In genomic region chr6:161549977-161550655, GRCh38 we compare ENCODE assay signal across 1 cellular context.
TF ChIP-seq lines count a peak whose summit lies in the region.

No MANE protein-coding gene starts in this region.

TF ChIP-seq in HepG2, 621 proteins besides CTCF, POLR2A, EP300 and RAD21 (continued from another document):
- TF ChIP-seq EZH2 (conservative IDR thresholded peaks at IDR 0.05; ENCODE audit: low read depth, low read length) (no peak), ZNF44 (CRISPR knock-in tag; IDR thresholded peaks at IDR 0.05) (no peak), ZNF331 (CRISPR knock-in tag; IDR thresholded peaks at IDR 0.05) (no peak), BATF2 (CRISPR knock-in tag; IDR thresholded peaks at IDR 0.05) (no peak), KDM2A (CRISPR knock-in tag; IDR thresholded peaks at IDR 0.05; ENCODE audit: borderline replicate concordance, low read depth) (no peak), SOX13 (IDR thresholded peaks at IDR 0.05) (no peak), SOX13 (CRISPR knock-in tag; conservative IDR thresholded peaks at IDR 0.05 in 1 of 2, IDR thresholded peaks at IDR 0.05 in 1 of 2) (no peak), ZNF678 (CRISPR knock-in tag; IDR thresholded peaks at IDR 0.05) (no peak), GABPA (IDR thresholded peaks at IDR 0.05; ENCODE audit: low read depth, low read length) (no peak), GABPA (CRISPR knock-in tag; IDR thresholded peaks at IDR 0.05; ENCODE audit: low read depth) (peak; percentile 41; the same call in 1 of the 2 replicates), JARID2 (CRISPR knock-in tag; IDR thresholded peaks at IDR 0.05; ENCODE audit: insufficient replicate concordance) (no peak), ZNF747 (CRISPR knock-in tag; IDR thresholded peaks at IDR 0.05; ENCODE audit: borderline replicate concordance) (no peak), NCOA5 (CRISPR knock-in tag; IDR thresholded peaks at IDR 0.05) (no peak), CENPT (CRISPR knock-in tag; IDR thresholded peaks at IDR 0.05; ENCODE audit: low read depth) (no peak), NFE2L2 (IDR thresholded peaks at IDR 0.05; ENCODE audit: low read length) (no peak), CREM (IDR thresholded peaks at IDR 0.05) (peak; percentile 54; the same call in 1 of the 2 replicates), CREM (CRISPR knock-in tag; IDR thresholded peaks at IDR 0.05) (no peak), MIXL1 (CRISPR knock-in tag; IDR thresholded peaks at IDR 0.05) (no peak), ZNF335 (CRISPR knock-in tag; IDR thresholded peaks at IDR 0.05) (no peak), CC2D1A (CRISPR knock-in tag; IDR thresholded peaks at IDR 0.05) (no peak), ATF7-NPFF (CRISPR knock-in tag; IDR thresholded peaks at IDR 0.05; ENCODE audit: low read depth) (no peak), ETV5 (CRISPR knock-in tag; IDR thresholded peaks at IDR 0.05; ENCODE audit: borderline replicate concordance) (peak; percentile 71), ESRRA (CRISPR knock-in tag; IDR thresholded peaks at IDR 0.05; ENCODE audit: low read depth) (no peak), ELF1 (CRISPR knock-in tag; IDR thresholded peaks at IDR 0.05) (no peak), ZNF407 (CRISPR knock-in tag; IDR thresholded peaks at IDR 0.05; ENCODE audit: not compliant biosample characterization) (no peak), NFE2 (CRISPR knock-in tag; IDR thresholded peaks at IDR 0.05) (no peak), NPAS2 (CRISPR knock-in tag; IDR thresholded peaks at IDR 0.05; ENCODE audit: borderline replicate concordance) (no peak), ZBTB21 (CRISPR knock-in tag; IDR thresholded peaks at IDR 0.05) (peak; percentile 90), FOXA1 (IDR thresholded peaks at IDR 0.05) (peak; percentile 94), FOXA1 (CRISPR knock-in tag; IDR thresholded peaks at IDR 0.05) (peak; percentile 97), ZFP36L1 (CRISPR knock-in tag; IDR thresholded peaks at IDR 0.05) (no peak), IRF2 (CRISPR knock-in tag; IDR thresholded peaks at IDR 0.05) (no peak), KMT2B (CRISPR knock-in tag; IDR thresholded peaks at IDR 0.05) (no peak), ZNF713 (CRISPR knock-in tag; IDR thresholded peaks at IDR 0.05) (no peak), MBD4 (IDR thresholded peaks at IDR 0.05; ENCODE audit: borderline replicate concordance, low read length) (no peak), MAFF (IDR thresholded peaks at IDR 0.05; ENCODE audit: low read depth, low read length) (no peak), ZNF607 (CRISPR knock-in tag; IDR thresholded peaks at IDR 0.05; ENCODE audit: borderline replicate concordance) (no peak), HMG20B (CRISPR knock-in tag; conservative IDR thresholded peaks at IDR 0.05) (no peak), ZBTB42 (CRISPR knock-in tag; IDR thresholded peaks at IDR 0.05) (no peak), ZBTB3 (CRISPR knock-in tag; IDR thresholded peaks at IDR 0.05; ENCODE audit: borderline replicate concordance, low read depth) (no peak), EED (CRISPR knock-in tag; IDR thresholded peaks at IDR 0.05) (no peak), CREB1 (IDR thresholded peaks at IDR 0.05) (peak; percentile 83), CREB1 (CRISPR knock-in tag; IDR thresholded peaks at IDR 0.05) (peak; percentile 65; the same call in 1 of the 2 replicates), SAFB2 (CRISPR knock-in tag; IDR thresholded peaks at IDR 0.05; ENCODE audit: borderline replicate concordance, low read depth) (no peak), ZFP90 (CRISPR knock-in tag; IDR thresholded peaks at IDR 0.05; ENCODE audit: borderline replicate concordance) (no peak), ZNF136 (CRISPR knock-in tag; IDR thresholded peaks at IDR 0.05; ENCODE audit: low read depth) (no peak), ZNF761 (CRISPR knock-in tag; conservative IDR thresholded peaks at IDR 0.05) (no peak), ZNF468 (CRISPR knock-in tag; IDR thresholded peaks at IDR 0.05) (no peak), SSRP1 (CRISPR knock-in tag; IDR thresholded peaks at IDR 0.05) (no peak), HMG20A (CRISPR knock-in tag; IDR thresholded peaks at IDR 0.05; ENCODE audit: borderline replicate concordance) (no peak), GABPB1 (CRISPR knock-in tag; IDR thresholded peaks at IDR 0.05) (peak; percentile 23; the same call in 1 of the 2 replicates), ATM (IDR thresholded peaks at IDR 0.05; ENCODE audit: borderline replicate concordance) (no peak)
- TF ChIP-seq, protein P1, sequence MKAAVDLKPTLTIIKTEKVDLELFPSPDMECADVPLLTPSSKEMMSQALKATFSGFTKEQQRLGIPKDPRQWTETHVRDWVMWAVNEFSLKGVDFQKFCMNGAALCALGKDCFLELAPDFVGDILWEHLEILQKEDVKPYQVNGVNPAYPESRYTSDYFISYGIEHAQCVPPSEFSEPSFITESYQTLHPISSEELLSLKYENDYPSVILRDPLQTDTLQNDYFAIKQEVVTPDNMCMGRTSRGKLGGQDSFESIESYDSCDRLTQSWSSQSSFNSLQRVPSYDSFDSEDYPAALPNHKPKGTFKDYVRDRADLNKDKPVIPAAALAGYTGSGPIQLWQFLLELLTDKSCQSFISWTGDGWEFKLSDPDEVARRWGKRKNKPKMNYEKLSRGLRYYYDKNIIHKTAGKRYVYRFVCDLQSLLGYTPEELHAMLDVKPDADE (CRISPR knock-in tag; IDR thresholded peaks at IDR 0.05), result no peak
- TF ChIP-seq, protein P2, sequence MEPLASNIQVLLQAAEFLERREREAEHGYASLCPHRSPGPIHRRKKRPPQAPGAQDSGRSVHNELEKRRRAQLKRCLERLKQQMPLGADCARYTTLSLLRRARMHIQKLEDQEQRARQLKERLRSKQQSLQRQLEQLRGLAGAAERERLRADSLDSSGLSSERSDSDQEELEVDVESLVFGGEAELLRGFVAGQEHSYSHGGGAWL (CRISPR knock-in tag; IDR thresholded peaks at IDR 0.05), result no peak
- TF ChIP-seq, protein P3, sequence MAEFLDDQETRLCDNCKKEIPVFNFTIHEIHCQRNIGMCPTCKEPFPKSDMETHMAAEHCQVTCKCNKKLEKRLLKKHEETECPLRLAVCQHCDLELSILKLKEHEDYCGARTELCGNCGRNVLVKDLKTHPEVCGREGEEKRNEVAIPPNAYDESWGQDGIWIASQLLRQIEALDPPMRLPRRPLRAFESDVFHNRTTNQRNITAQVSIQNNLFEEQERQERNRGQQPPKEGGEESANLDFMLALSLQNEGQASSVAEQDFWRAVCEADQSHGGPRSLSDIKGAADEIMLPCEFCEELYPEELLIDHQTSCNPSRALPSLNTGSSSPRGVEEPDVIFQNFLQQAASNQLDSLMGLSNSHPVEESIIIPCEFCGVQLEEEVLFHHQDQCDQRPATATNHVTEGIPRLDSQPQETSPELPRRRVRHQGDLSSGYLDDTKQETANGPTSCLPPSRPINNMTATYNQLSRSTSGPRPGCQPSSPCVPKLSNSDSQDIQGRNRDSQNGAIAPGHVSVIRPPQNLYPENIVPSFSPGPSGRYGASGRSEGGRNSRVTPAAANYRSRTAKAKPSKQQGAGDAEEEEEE (CRISPR knock-in tag; IDR thresholded peaks at IDR 0.05; ENCODE audit: borderline replicate concordance), result no peak
- TF ChIP-seq, protein P4, sequence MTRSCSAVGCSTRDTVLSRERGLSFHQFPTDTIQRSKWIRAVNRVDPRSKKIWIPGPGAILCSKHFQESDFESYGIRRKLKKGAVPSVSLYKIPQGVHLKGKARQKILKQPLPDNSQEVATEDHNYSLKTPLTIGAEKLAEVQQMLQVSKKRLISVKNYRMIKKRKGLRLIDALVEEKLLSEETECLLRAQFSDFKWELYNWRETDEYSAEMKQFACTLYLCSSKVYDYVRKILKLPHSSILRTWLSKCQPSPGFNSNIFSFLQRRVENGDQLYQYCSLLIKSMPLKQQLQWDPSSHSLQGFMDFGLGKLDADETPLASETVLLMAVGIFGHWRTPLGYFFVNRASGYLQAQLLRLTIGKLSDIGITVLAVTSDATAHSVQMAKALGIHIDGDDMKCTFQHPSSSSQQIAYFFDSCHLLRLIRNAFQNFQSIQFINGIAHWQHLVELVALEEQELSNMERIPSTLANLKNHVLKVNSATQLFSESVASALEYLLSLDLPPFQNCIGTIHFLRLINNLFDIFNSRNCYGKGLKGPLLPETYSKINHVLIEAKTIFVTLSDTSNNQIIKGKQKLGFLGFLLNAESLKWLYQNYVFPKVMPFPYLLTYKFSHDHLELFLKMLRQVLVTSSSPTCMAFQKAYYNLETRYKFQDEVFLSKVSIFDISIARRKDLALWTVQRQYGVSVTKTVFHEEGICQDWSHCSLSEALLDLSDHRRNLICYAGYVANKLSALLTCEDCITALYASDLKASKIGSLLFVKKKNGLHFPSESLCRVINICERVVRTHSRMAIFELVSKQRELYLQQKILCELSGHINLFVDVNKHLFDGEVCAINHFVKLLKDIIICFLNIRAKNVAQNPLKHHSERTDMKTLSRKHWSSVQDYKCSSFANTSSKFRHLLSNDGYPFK (CRISPR knock-in tag; IDR thresholded peaks at IDR 0.05; ENCODE audit: borderline replicate concordance), result no peak
- TF ChIP-seq, protein P5, sequence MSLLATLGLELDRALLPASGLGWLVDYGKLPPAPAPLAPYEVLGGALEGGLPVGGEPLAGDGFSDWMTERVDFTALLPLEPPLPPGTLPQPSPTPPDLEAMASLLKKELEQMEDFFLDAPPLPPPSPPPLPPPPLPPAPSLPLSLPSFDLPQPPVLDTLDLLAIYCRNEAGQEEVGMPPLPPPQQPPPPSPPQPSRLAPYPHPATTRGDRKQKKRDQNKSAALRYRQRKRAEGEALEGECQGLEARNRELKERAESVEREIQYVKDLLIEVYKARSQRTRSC (CRISPR knock-in tag; IDR thresholded peaks at IDR 0.05; ENCODE audit: low read depth), result no peak
- TF ChIP-seq, protein P6, sequence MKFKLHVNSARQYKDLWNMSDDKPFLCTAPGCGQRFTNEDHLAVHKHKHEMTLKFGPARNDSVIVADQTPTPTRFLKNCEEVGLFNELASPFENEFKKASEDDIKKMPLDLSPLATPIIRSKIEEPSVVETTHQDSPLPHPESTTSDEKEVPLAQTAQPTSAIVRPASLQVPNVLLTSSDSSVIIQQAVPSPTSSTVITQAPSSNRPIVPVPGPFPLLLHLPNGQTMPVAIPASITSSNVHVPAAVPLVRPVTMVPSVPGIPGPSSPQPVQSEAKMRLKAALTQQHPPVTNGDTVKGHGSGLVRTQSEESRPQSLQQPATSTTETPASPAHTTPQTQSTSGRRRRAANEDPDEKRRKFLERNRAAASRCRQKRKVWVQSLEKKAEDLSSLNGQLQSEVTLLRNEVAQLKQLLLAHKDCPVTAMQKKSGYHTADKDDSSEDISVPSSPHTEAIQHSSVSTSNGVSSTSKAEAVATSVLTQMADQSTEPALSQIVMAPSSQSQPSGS (CRISPR knock-in tag; IDR thresholded peaks at IDR 0.05), result peak; percentile 93
- TF ChIP-seq, protein P7, sequence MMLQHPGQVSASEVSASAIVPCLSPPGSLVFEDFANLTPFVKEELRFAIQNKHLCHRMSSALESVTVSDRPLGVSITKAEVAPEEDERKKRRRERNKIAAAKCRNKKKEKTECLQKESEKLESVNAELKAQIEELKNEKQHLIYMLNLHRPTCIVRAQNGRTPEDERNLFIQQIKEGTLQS (CRISPR knock-in tag; IDR thresholded peaks at IDR 0.05), result peak; percentile 63; the same call in 1 of the 2 replicates
